In genomic region chr11:87820026-87820425, GRCh38 we compare ENCODE assay signal across 19 cellular contexts.
"Had no signal": no experiment of that assay in that cellular context is flagged by ENCODE, and none has a peak within 500 bp of the region (broad histone marks: within the 10 kb centered on the region; RNA-seq: fewer than 3 reads in every experiment).

No MANE protein-coding gene starts in this region.

- DNase-seq: activated CD4-positive, alpha-beta T cell treated with anti-CD3 and anti-CD28 coated beads for 4 hours; activated CD8-positive, alpha-beta memory T cell treated with anti-CD3 and anti-CD28 coated beads, Interleukin-2, amount 50 U/mL, for 4 hours; activated CD8-positive, alpha-beta T cell treated with anti-CD3 and anti-CD28 coated beads for 36 hours; activated effector memory CD4-positive, alpha-beta T cell treated with anti-CD3 and anti-CD28 coated beads, Interleukin-2, amount 50 U/mL, for 16 hours; activated T-cell treated with anti-CD3 and anti-CD28 coated beads, Interleukin-2, amount 50 U/mL, for 48 hours; amniotic stem cell; endodermal cell; islet precursor cell; mucosa of descending colon; natural killer cell; stimulated activated CD4-positive, alpha-beta T cell treated with anti-CD3 and anti-CD28 coated beads, Interleukin-15, amount 100 ng/mL, for 24 hours; stimulated activated CD4-positive, alpha-beta T cell treated with anti-CD3 and anti-CD28 coated beads, Interleukin-4, amount 100 ng/mL, for 1 hour; stimulated activated naive B cell treated with anti-CD40 and anti-IgM and Interleukin-4, amounts not matched to agents 10 μg/mL and 1 μg/mL and 100 μg/mL, for 72 hours; substantia nigra; T-helper 2 cell had no signal

- H3K27me3 ChIP-seq: cardiac muscle cell, right atrium auricular region had no signal

- H3K36me3 ChIP-seq: cardiac muscle cell, right atrium auricular region had no signal

- H3K4me3 ChIP-seq: cardiac muscle cell, mucosa of descending colon, right atrium auricular region, skin epidermis had no signal

- H3K4me1 ChIP-seq: right atrium auricular region had no signal

- H3K27ac ChIP-seq: cardiac muscle cell, right atrium auricular region, skin epidermis had no signal

- H3K9me3 ChIP-seq: mucosa of descending colon, right atrium auricular region had no signal

- ATAC-seq: activated CD8-positive, alpha-beta T cell treated with anti-CD3 and anti-CD28 coated beads for 36 hours; activated naive CD4-positive, alpha-beta T cell treated with anti-CD3 and anti-CD28 coated beads, Interleukin-2, amount 50 U/mL, for 72 hours; mucosa of descending colon; natural killer cell; stimulated activated naive B cell treated with anti-CD40 and anti-IgM and Interleukin-4, amounts not matched to agents 10 μg/mL and 1 μg/mL and 100 μg/mL, for 72 hours had no signal
